Comparison of ENCODE assay signal across 29 cellular contexts in the genomic region with DNA sequence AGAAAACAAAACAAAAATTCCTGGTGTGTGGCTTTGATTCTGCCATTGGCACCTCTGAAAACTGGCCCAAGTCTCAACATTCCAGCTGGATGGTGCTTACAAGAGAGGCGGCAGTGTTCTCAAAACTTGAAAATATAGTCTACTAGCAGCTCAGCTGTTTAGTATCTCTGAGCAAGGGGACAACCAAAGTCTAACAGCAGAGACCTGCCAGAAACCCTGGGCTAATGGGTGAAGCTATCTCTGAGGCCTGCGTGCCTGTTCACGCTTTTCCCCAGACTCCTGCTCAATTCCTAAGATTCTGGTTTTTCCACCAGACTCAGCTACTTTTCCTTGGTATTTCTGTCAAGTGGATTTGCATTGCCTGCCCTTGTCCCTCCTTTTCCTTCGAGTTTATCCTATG.
"Had no signal": no experiment of that assay in that cellular context is flagged by ENCODE, and none has a peak within 500 bp of the region (broad histone marks: within the 10 kb centered on the region; RNA-seq: fewer than 3 reads in every experiment).

No MANE protein-coding gene starts in this region.

- H3K27ac ChIP-seq: neutrophil, pancreas, prostate gland, right lobe of liver, sigmoid colon, suprapubic skin, testis, tibial artery, transverse colon, upper lobe of right lung, uterus had no signal

- DNase-seq: naive thymus-derived CD8-positive, alpha-beta T cell; nephron progenitor cell; nucleus accumbens; pancreas; retina; right cardiac atrium; right lobe of liver; sigmoid colon; small intestine; stimulated activated CD4-positive, alpha-beta T cell treated with anti-CD3 and anti-CD28 coated beads, Interleukin-15, amount 100 ng/mL, for 24 hours; stimulated activated CD4-positive, alpha-beta T cell treated with anti-CD3 and anti-CD28 coated beads, Interleukin-2, amount 100 ng/mL, for 24 hours; stimulated activated CD4-positive, alpha-beta T cell treated with anti-CD3 and anti-CD28 coated beads, Interleukin-2, amount 100 ng/mL, for 48 hours; stimulated activated CD4-positive, alpha-beta T cell treated with anti-CD3 and anti-CD28 coated beads, Interleukin-4, amount 100 ng/mL, for 24 hours; stimulated activated naive CD4-positive, alpha-beta T cell; stimulated activated naive CD8-positive, alpha-beta T cell treated with anti-CD3 and anti-CD28 coated beads, Interleukin-15, amount 100 ng/mL, for 72 hours; stimulated activated naive CD8-positive, alpha-beta T cell treated with anti-CD3 and anti-CD28 coated beads, Interleukin-15, Interleukin-2, amounts not matched to agents 100 U/mL and 50 U/mL, for 24 hours; substantia nigra; testis; tibial artery; transverse colon; upper lobe of right lung; uterus had no signal

- H3K36me3 ChIP-seq: prostate gland, uterus had no signal

- H3K27me3 ChIP-seq: neutrophil, pancreas, right lobe of liver, sigmoid colon, suprapubic skin, testis, tibial artery, transverse colon, upper lobe of right lung, uterus had no signal

- H3K27me3 Mint-ChIP-seq: naive thymus-derived CD8-positive, alpha-beta T cell; natural killer cell treated with Interleukin-12 subunit alpha and Interleukin-12 subunit beta and Interleukin-15 and Interleukin-18, amount 100 ng/mL, for 72 hours; stimulated activated memory B cell treated with anti-CD40 and anti-IgM and Interleukin-4, amounts not matched to agents 10 μg/mL and 1 μg/mL and 100 μg/mL, for 72 hours; stimulated activated naive CD8-positive, alpha-beta T cell treated with anti-CD3 and anti-CD28 coated beads, Interleukin-15, amount 100 ng/mL, for 72 hours; type B pancreatic cell had no signal

- H3K27ac Mint-ChIP-seq: natural killer cell treated with Interleukin-12 subunit alpha and Interleukin-12 subunit beta and Interleukin-15 and Interleukin-18, amount 100 ng/mL, for 72 hours; nephron progenitor cell; stimulated activated memory B cell treated with anti-CD40 and anti-IgM and Interleukin-4, amounts not matched to agents 10 μg/mL and 1 μg/mL and 100 μg/mL, for 72 hours; type B pancreatic cell had no signal

- H3K9me3 ChIP-seq: neutrophil, pancreas, prostate gland, right lobe of liver, sigmoid colon, suprapubic skin, testis, tibial artery, transverse colon, upper lobe of right lung, uterus had no signal

- H3K4me1 ChIP-seq: pancreas, prostate gland, right lobe of liver, transverse colon, uterus had no signal

- H3K9me3 Mint-ChIP-seq: naive thymus-derived CD8-positive, alpha-beta T cell; natural killer cell treated with Interleukin-12 subunit alpha and Interleukin-12 subunit beta and Interleukin-15 and Interleukin-18, amount 100 ng/mL, for 72 hours; nephron progenitor cell; neural crest cell; stimulated activated memory B cell treated with anti-CD40 and anti-IgM and Interleukin-4, amounts not matched to agents 10 μg/mL and 1 μg/mL and 100 μg/mL, for 72 hours; stimulated activated naive CD8-positive, alpha-beta T cell treated with anti-CD3 and anti-CD28 coated beads, Interleukin-15, amount 100 ng/mL, for 72 hours; type B pancreatic cell had no signal

- ATAC-seq: naive thymus-derived CD8-positive, alpha-beta T cell; natural killer cell treated with Interleukin-12 subunit alpha and Interleukin-12 subunit beta and Interleukin-15 and Interleukin-18, amount 100 ng/mL, for 72 hours; pancreas; right lobe of liver; stimulated activated memory B cell treated with anti-CD40 and anti-IgM and Interleukin-4, amounts not matched to agents 10 μg/mL and 1 μg/mL and 100 μg/mL, for 72 hours; stimulated activated naive CD8-positive, alpha-beta T cell treated with anti-CD3 and anti-CD28 coated beads, Interleukin-15, amount 100 ng/mL, for 72 hours; stimulated activated naive CD8-positive, alpha-beta T cell treated with anti-CD3 and anti-CD28 coated beads, Interleukin-15, Interleukin-2, amounts not matched to agents 100 U/mL and 50 U/mL, for 24 hours; upper lobe of right lung had no signal

- H3K4me3 Mint-ChIP-seq: naive thymus-derived CD8-positive, alpha-beta T cell; natural killer cell treated with Interleukin-12 subunit alpha and Interleukin-12 subunit beta and Interleukin-15 and Interleukin-18, amount 100 ng/mL, for 72 hours; nephron progenitor cell; neural crest cell; stimulated activated memory B cell treated with anti-CD40 and anti-IgM and Interleukin-4, amounts not matched to agents 10 μg/mL and 1 μg/mL and 100 μg/mL, for 72 hours; stimulated activated naive CD8-positive, alpha-beta T cell treated with anti-CD3 and anti-CD28 coated beads, Interleukin-15, amount 100 ng/mL, for 72 hours; type B pancreatic cell had no signal

- H3K4me3 ChIP-seq: pancreas, prostate gland, right lobe of liver, sigmoid colon, suprapubic skin, testis, tibial artery, transverse colon, upper lobe of right lung, uterus had no signal
